29 cellular contexts compared by ENCODE assay signal in the genomic region with DNA sequence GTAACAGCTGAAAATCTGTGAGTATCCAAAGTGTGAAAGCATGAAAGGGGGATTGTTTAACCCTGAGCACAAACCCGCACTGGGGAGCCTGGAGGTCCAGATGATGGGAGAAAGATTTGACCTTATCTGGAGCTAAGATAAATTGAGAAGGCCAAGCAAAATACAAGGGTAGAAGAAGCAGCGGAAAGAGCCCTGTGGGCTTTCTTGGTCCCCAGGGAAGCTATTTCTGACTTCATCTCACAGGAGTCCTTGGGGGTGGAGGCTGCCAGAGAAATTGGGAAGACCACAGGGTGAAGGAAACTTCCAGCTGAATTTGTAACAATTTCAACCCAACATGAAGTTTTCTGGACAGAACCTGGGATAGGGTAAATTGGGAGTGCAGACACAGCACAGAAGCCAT.
"Had no signal": no experiment of that assay in that cellular context is flagged by ENCODE, and none has a peak within 500 bp of the region (broad histone marks: within the 10 kb centered on the region; RNA-seq: fewer than 3 reads in every experiment).

No MANE protein-coding gene starts in this region.

- H3K4me3 ChIP-seq: coronary artery, esophagus muscularis mucosa, gastroesophageal sphincter, heart left ventricle, hepatocyte, left lung, neural progenitor cell, ovary, psoas muscle, sigmoid colon, thoracic aorta, tibial nerve, upper lobe of left lung had no signal

- H3K4me2 ChIP-seq: hepatocyte, neural progenitor cell had no signal

- DNase-seq: dermis blood vessel endothelial cell; effector memory CD4-positive, alpha-beta T cell; foreskin keratinocyte; heart left ventricle; left cardiac atrium; left lung; mesendoderm; midbrain; naive thymus-derived CD4-positive, alpha-beta T cell; ovary; psoas muscle; right cardiac atrium; sigmoid colon; stimulated activated CD4-positive, alpha-beta T cell treated with anti-CD3 and anti-CD28 coated beads, Interleukin-2, amount 100 ng/mL, for 24 hours; stimulated activated CD4-positive, alpha-beta T cell treated with anti-CD3 and anti-CD28 coated beads, Interleukin-4, amount 100 ng/mL, for 4 hours; stimulated activated naive CD8-positive, alpha-beta T cell treated with anti-CD3 and anti-CD28 coated beads, Interleukin-15, Interleukin-2, amounts not matched to agents 100 U/mL and 50 U/mL, for 24 hours; substantia nigra; upper lobe of left lung had no signal

- H3K9ac ChIP-seq: neural progenitor cell had no signal

- H3K4me1 ChIP-seq: esophagus muscularis mucosa, foreskin keratinocyte, gastroesophageal sphincter, heart left ventricle, left lung, neural progenitor cell, psoas muscle, sigmoid colon, tibial nerve, upper lobe of left lung had no signal

- H3K27ac ChIP-seq: coronary artery, esophagus muscularis mucosa, foreskin keratinocyte, gastroesophageal sphincter, heart left ventricle, hepatocyte, left lung, neural progenitor cell, ovary, psoas muscle, sigmoid colon, thoracic aorta, tibial nerve, upper lobe of left lung had no signal

- ATAC-seq: foreskin keratinocyte; gastroesophageal sphincter; heart left ventricle; left cardiac atrium; left lung; naive thymus-derived CD4-positive, alpha-beta T cell; psoas muscle; right cardiac atrium; stimulated activated memory B cell treated with anti-CD40 and anti-IgM and Interleukin-4, amounts not matched to agents 10 μg/mL and 1 μg/mL and 100 μg/mL, for 72 hours; stimulated activated naive CD8-positive, alpha-beta T cell treated with anti-CD3 and anti-CD28 coated beads, Interleukin-15, Interleukin-2, amounts not matched to agents 100 U/mL and 50 U/mL, for 24 hours had no signal

- H3K27me3 ChIP-seq: esophagus muscularis mucosa, foreskin keratinocyte, gastroesophageal sphincter, heart left ventricle, hepatocyte, left lung, neural progenitor cell, ovary, sigmoid colon, tibial nerve, upper lobe of left lung had no signal

- H3K36me3 ChIP-seq: esophagus muscularis mucosa, gastroesophageal sphincter, heart left ventricle, left lung, neural progenitor cell, ovary, sigmoid colon, thoracic aorta, tibial nerve, upper lobe of left lung had no signal

- H2AFZ ChIP-seq: hepatocyte, neural progenitor cell had no signal

- FAIRE-seq: endothelial cell of umbilical vein, islet of Langerhans, urothelium cell line had no signal

- H3K9me3 ChIP-seq: esophagus muscularis mucosa, psoas muscle had no signal

- H3K79me2 ChIP-seq: hepatocyte had no signal
